ENCODE assay signal across 11 cellular contexts in genomic region chr12:132427999-132428871, GRCh38.
DNase-seq lines count a peak whose midpoint lies in the region; ATAC-seq and TF ChIP-seq lines count a peak whose summit lies in the region.
"Had no signal": no experiment of that assay in that cellular context is flagged by ENCODE, and none has a peak within 500 bp of the region (broad histone marks: within the 10 kb centered on the region; RNA-seq: fewer than 3 reads in every experiment).

No MANE protein-coding gene starts in this region.

- peaks cover 9% of the 10 kb centered on the region for H3K27me3 ChIP-seq in DOHH2 (ENCODE audit: control insufficient read depth, low read length)

- no peak overlapping the region for H3K4me2 ChIP-seq in DOHH2 (ENCODE audit: low read length)

- no peaks in the 10 kb centered on the region for H3K79me2 ChIP-seq in DOHH2 (ENCODE audit: control insufficient read depth, low read length)
- H3K79me2 ChIP-seq: parathyroid adenoma had no signal

- peak overlapping the region; percentile 54 for H3K4me3 Mint-ChIP-seq in dendritic cell treated with granulocyte-macrophage colony-stimulating factor and Interleukin-4, amounts not matched to agents 40 ng/mL and 50 ng/mL, for 4 days
- peak overlapping the region; percentile 2 for H3K4me3 Mint-ChIP-seq in neural crest cell
- H3K4me3 Mint-ChIP-seq: activated naive CD4-positive, alpha-beta T cell treated with anti-CD3 and anti-CD28 coated beads, Interleukin-2, amount 50 U/mL, for 24 hours had no signal

- H3K9me3 Mint-ChIP-seq in dendritic cell treated with granulocyte-macrophage colony-stimulating factor and Interleukin-4, amounts not matched to agents 40 ng/mL and 50 ng/mL, for 4 days, result no peaks in the 10 kb centered on the region
- H3K9me3 Mint-ChIP-seq in neural crest cell, result peaks cover 2% of the 10 kb centered on the region
- H3K9me3 Mint-ChIP-seq: activated naive CD4-positive, alpha-beta T cell treated with anti-CD3 and anti-CD28 coated beads, Interleukin-2, amount 50 U/mL, for 24 hours had no signal

- ATAC-seq in GM21619 (IDR thresholded peaks at IDR 0.05; ENCODE audit: unreplicated experiment), result no peak

- TF ChIP-seq POLR2A in NB4 (IDR thresholded peaks at IDR 0.05; ENCODE audit: extremely low read depth, insufficient read length), result no peak

- no peaks in the 10 kb centered on the region for H3F3A ChIP-seq in DOHH2 (ENCODE audit: control insufficient read depth, insufficient read depth)

- no peaks in the 10 kb centered on the region for H3K36me3 ChIP-seq in DOHH2 (ENCODE audit: control insufficient read depth, low read length)

- intact Hi-C loops in dendritic cell treated with granulocyte-macrophage colony-stimulating factor and Interleukin-4, amounts not matched to agents 40 ng/mL and 50 ng/mL, for 4 days (cut with micrococcal nuclease), result no loop called here

- DNase-seq in NB4 (ENCODE audit: low read depth), result no peak
- DNase-seq in neural crest cell (ENCODE audit: low read depth, low spot score), result no peak
- DNase-seq in hepatic stellate cell (ENCODE audit: low spot score), result no peak
- DNase-seq in amniotic stem cell (lab: John Stamatoyannopoulos, UW), result no peak
- DNase-seq: HCEC 1CT, T1000 had no signal

- peaks cover 31% of the 10 kb centered on the region for H3K4me1 Mint-ChIP-seq in dendritic cell treated with granulocyte-macrophage colony-stimulating factor and Interleukin-4, amounts not matched to agents 40 ng/mL and 50 ng/mL, for 4 days (ENCODE audit: low read depth)
- peaks cover 58% of the 10 kb centered on the region for H3K4me1 Mint-ChIP-seq in neural crest cell

- no peaks in the 10 kb centered on the region for H3K36me3 Mint-ChIP-seq in dendritic cell treated with granulocyte-macrophage colony-stimulating factor and Interleukin-4, amounts not matched to agents 40 ng/mL and 50 ng/mL, for 4 days (ENCODE audit: low read depth)
- no peaks in the 10 kb centered on the region for H3K36me3 Mint-ChIP-seq in neural crest cell (ENCODE audit: low read depth)
- H3K36me3 Mint-ChIP-seq: activated naive CD4-positive, alpha-beta T cell treated with anti-CD3 and anti-CD28 coated beads, Interleukin-2, amount 50 U/mL, for 24 hours had no signal

- peaks cover 53% of the 10 kb centered on the region for H3K27me3 Mint-ChIP-seq in dendritic cell treated with granulocyte-macrophage colony-stimulating factor and Interleukin-4, amounts not matched to agents 40 ng/mL and 50 ng/mL, for 4 days
- peaks cover 79% of the 10 kb centered on the region for H3K27me3 Mint-ChIP-seq in neural crest cell (ENCODE audit: low read depth)
- H3K27me3 Mint-ChIP-seq: activated naive CD4-positive, alpha-beta T cell treated with anti-CD3 and anti-CD28 coated beads, Interleukin-2, amount 50 U/mL, for 24 hours had no signal

- H3K9me2 ChIP-seq in DOHH2 (replicated peaks; ENCODE audit: control insufficient read depth, low read length), result no peaks in the 10 kb centered on the region

- no peaks in the 10 kb centered on the region; the same call in 1 of the 2 replicates for H3K9me3 ChIP-seq in DOHH2 (ENCODE audit: control insufficient read depth, insufficient read depth, low read length)

- TF ChIP-seq CTCF in DOHH2 (IDR thresholded peaks at IDR 0.05; ENCODE audit: low read depth, low read length, poor library complexity, severe bottlenecking) (peak; percentile 26), NB4 (IDR thresholded peaks at IDR 0.05; ENCODE audit: low read depth, low read length) (peak; percentile 21), neural crest cell (conservative IDR thresholded peaks at IDR 0.05) (peak; percentile 23)

- no peak overlapping the region for H3K27ac ChIP-seq in DOHH2 (ENCODE audit: low read depth, low read length)
- H3K27ac ChIP-seq: parathyroid adenoma had no signal

- H3K27ac Mint-ChIP-seq in dendritic cell treated with granulocyte-macrophage colony-stimulating factor and Interleukin-4, amounts not matched to agents 40 ng/mL and 50 ng/mL, for 4 days, result peak overlapping the region; percentile 60
- H3K27ac Mint-ChIP-seq in neural crest cell (ENCODE audit: unreplicated experiment), result no peak overlapping the region
- H3K27ac Mint-ChIP-seq: activated naive CD4-positive, alpha-beta T cell treated with anti-CD3 and anti-CD28 coated beads, Interleukin-2, amount 50 U/mL, for 24 hours had no signal

- H4K20me1 ChIP-seq in DOHH2 (ENCODE audit: control insufficient read depth, insufficient read depth, low read depth, low read length), result no peaks in the 10 kb centered on the region

- H3K4me3 ChIP-seq in DOHH2 (ENCODE audit: low read length) (no peak overlapping the region), NB4 (ENCODE audit: low read depth, low read length) (no peak overlapping the region)

- peaks cover 25% of the 10 kb centered on the region for H3K4me1 ChIP-seq in DOHH2 (ENCODE audit: control insufficient read depth, low read length)
- H3K4me1 ChIP-seq: parathyroid adenoma had no signal
